ENCODE assay signal across 27 cellular contexts in the genomic region with DNA sequence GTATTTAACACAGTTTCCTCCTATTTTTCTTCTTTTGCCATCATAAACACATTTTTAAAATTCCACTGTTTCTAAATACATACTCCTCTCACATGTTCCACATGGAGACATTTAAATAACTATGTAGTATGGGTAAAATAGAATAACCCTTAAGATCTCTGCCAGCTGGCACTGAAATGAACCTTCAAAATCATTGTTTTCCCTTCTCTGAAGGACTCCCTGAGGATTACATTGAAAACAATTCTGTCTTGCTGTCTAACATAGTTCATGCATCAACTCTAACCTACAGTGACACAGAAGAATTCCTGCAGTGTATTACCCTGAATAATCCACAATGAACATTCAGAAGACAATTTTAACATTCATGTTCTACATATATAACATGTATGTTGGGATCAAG.
DNase-seq lines count a peak whose midpoint lies in the region; ATAC-seq and TF ChIP-seq lines count a peak whose summit lies in the region.
"Had no signal": no experiment of that assay in that cellular context is flagged by ENCODE, and none has a peak within 500 bp of the region (broad histone marks: within the 10 kb centered on the region; RNA-seq: fewer than 3 reads in every experiment).

No MANE protein-coding gene starts in this region.

- H3K9me3 ChIP-seq in T-helper 17 cell (ENCODE audit: control insufficient read depth, low read length, poor library complexity, severe bottlenecking), result no peaks in the 10 kb centered on the region
- H3K9me3 ChIP-seq: Caco-2, SJSA1, thoracic aorta, vagina had no signal

- peak overlapping the region; percentile 35 for H3K27ac Mint-ChIP-seq in mesothelial cell of epicardium
- H3K27ac Mint-ChIP-seq in T-helper 17 cell, result no peak overlapping the region
- H3K27ac Mint-ChIP-seq: activated CD8-positive, alpha-beta T cell treated with anti-CD3 and anti-CD28 coated beads, Interleukin-2, amount 10 ng/mL, durations not matched to agents 7 days and 5 days; H9; stimulated activated naive B cell treated with anti-CD40 and anti-IgM and Interleukin-4, amounts not matched to agents 10 μg/mL and 1 μg/mL and 100 μg/mL, for 72 hours; T-helper 1 cell treated with Interleukin-12 subunit alpha and Interleukin-12 subunit beta and Interleukin-4 antibody, amounts not matched to agents 30 μg/mL and 1 μg/mL, for 36 hours had no signal

- peaks cover 25% of the 10 kb centered on the region for H3K4me1 Mint-ChIP-seq in mesothelial cell of epicardium
- H3K4me1 Mint-ChIP-seq in T-helper 17 cell, result no peaks in the 10 kb centered on the region
- H3K4me1 Mint-ChIP-seq: stimulated activated naive B cell treated with anti-CD40 and anti-IgM and Interleukin-4, amounts not matched to agents 10 μg/mL and 1 μg/mL and 100 μg/mL, for 72 hours had no signal

- no peak for TF ChIP-seq CTCF in AG09319 (IDR thresholded peaks at IDR 0.05; ENCODE audit: low read depth, low read length)
- no peak for TF ChIP-seq CTCF in mesothelial cell of epicardium (IDR thresholded peaks at IDR 0.05; ENCODE audit: unreplicated experiment)

- H3K4me3 Mint-ChIP-seq in mesothelial cell of epicardium (no peak overlapping the region), T-helper 17 cell (no peak overlapping the region)
- H3K4me3 Mint-ChIP-seq: activated CD8-positive, alpha-beta T cell treated with anti-CD3 and anti-CD28 coated beads, Interleukin-2, amount 10 ng/mL, durations not matched to agents 7 days and 5 days; brain; H9; stimulated activated naive B cell treated with anti-CD40 and anti-IgM and Interleukin-4, amounts not matched to agents 10 μg/mL and 1 μg/mL and 100 μg/mL, for 72 hours; T-helper 1 cell treated with Interleukin-12 subunit alpha and Interleukin-12 subunit beta and Interleukin-4 antibody, amounts not matched to agents 30 μg/mL and 1 μg/mL, for 36 hours had no signal

- no peaks in the 10 kb centered on the region for H3K27me3 Mint-ChIP-seq in mesothelial cell of epicardium (ENCODE audit: low read depth)
- no peaks in the 10 kb centered on the region for H3K27me3 Mint-ChIP-seq in T-helper 17 cell
- H3K27me3 Mint-ChIP-seq: brain; stimulated activated naive B cell treated with anti-CD40 and anti-IgM and Interleukin-4, amounts not matched to agents 10 μg/mL and 1 μg/mL and 100 μg/mL, for 72 hours had no signal

- peaks cover 15% of the 10 kb centered on the region for H3K9me3 Mint-ChIP-seq in mesothelial cell of epicardium
- H3K9me3 Mint-ChIP-seq: H9; T-helper 1 cell treated with Interleukin-12 subunit alpha and Interleukin-12 subunit beta and Interleukin-4 antibody, amounts not matched to agents 30 μg/mL and 1 μg/mL, for 36 hours had no signal

- ATAC-seq in GM18519 (IDR thresholded peaks at IDR 0.05; ENCODE audit: low FRiP score, unreplicated experiment), result no peak
- ATAC-seq in HG02678 (IDR thresholded peaks at IDR 0.05; ENCODE audit: unreplicated experiment), result no peak
- ATAC-seq in T-helper 17 cell, result no peak
- ATAC-seq: activated CD8-positive, alpha-beta T cell treated with anti-CD3 and anti-CD28 coated beads, Interleukin-2, amount 10 ng/mL, durations not matched to agents 7 days and 5 days; left colon; stimulated activated naive B cell treated with anti-CD40 and anti-IgM and Interleukin-4, amounts not matched to agents 10 μg/mL and 1 μg/mL and 100 μg/mL, for 72 hours had no signal

- DNase-seq in AG09319 (ENCODE audit: extremely low read depth, low read depth) (peak; percentile 29), NCI-H2171 treated with DMSO at 0.1 percent for 48 hours (lab: John Stamatoyannopoulos, UW) (peak; percentile 65), dedifferentiated amniotic fluid mesenchymal stem cell (ENCODE audit: extremely low spot score) (peak; percentile 38), mesothelial cell of epicardium (ENCODE audit: low spot score in 2 of 2, unreplicated experiment in 2 of 2) (no peak), A172 (ENCODE audit: low spot score) (no peak), T-helper 17 cell (no peak)
- DNase-seq: activated CD8-positive, alpha-beta T cell treated with anti-CD3 and anti-CD28 coated beads, Interleukin-2, amount 10 ng/mL, durations not matched to agents 7 days and 5 days; activated effector memory CD4-positive, alpha-beta T cell treated with anti-CD3 and anti-CD28 coated beads, Interleukin-2, amount 50 U/mL, for 16 hours; Caco-2; cortex of kidney; DMS79; H9; Kasumi-1; left colon; mesenchymal stem cell; NCI-H1930; occipital lobe; stimulated activated CD4-positive, alpha-beta T cell treated with anti-CD3 and anti-CD28 coated beads, Interleukin-12 subunit alpha, Interleukin-12 subunit beta, amount 100 ng/mL, for 4 hours; stimulated activated CD4-positive, alpha-beta T cell treated with anti-CD3 and anti-CD28 coated beads, Interleukin-4, amount 100 ng/mL, for 24 hours; stimulated activated naive B cell treated with anti-CD40 and anti-IgM and Interleukin-4, amounts not matched to agents 10 μg/mL and 1 μg/mL and 100 μg/mL, for 72 hours had no signal

- H3K36me3 Mint-ChIP-seq in mesothelial cell of epicardium, result no peaks in the 10 kb centered on the region
- no peaks in the 10 kb centered on the region for H3K36me3 Mint-ChIP-seq in T-helper 17 cell (ENCODE audit: low read depth)
- H3K36me3 Mint-ChIP-seq: brain; stimulated activated naive B cell treated with anti-CD40 and anti-IgM and Interleukin-4, amounts not matched to agents 10 μg/mL and 1 μg/mL and 100 μg/mL, for 72 hours had no signal

Comparison
In these comparisons a context has a peak if more than half of its experiments do, and no peak if none do; other contexts are left out.
1. DNase-seq: peak in AG09319 (single experiment), NCI-H2171 treated with DMSO at 0.1 percent for 48 hours (single experiment) and dedifferentiated amniotic fluid mesenchymal stem cell (single experiment); none in mesothelial cell of epicardium (0 of 2), A172 (single experiment) and T-helper 17 cell (0 of 3).